ENCODE assay signal across 8 cellular contexts in the genomic region with DNA sequence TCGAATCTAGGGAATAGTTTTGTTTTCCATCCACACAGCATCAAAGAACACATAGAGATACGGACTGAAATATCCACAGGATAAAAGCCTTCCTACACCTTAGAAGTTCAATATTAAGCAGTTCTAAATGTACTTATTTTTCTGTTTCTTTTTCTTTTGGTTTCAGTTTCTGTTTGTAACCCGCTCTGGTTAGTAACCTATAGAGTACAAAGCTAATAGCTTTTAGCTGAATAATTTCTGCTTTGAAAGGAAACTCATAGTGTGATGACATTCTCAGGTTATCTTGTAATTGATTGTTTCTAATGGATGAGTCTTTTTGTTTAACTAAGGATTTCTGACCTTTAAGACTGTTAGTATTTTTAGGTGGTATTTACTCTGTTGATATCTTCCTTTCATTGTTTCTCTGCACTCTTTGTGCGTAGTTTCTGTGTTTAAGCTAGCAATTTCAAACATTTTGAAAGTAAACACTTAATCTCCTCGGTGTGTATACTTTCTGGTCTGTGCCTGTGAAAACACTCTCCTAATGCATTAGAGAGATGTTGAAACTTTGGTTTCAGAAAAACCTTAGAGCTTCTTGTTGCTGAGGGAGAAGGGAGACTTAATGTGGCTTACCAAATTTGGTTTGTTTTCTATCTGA.
A peak's percentile ranks its signal among the peaks of the same experiment; 100 is the strongest.
DNase-seq lines count a peak whose midpoint lies in the region; ATAC-seq and TF ChIP-seq lines count a peak whose summit lies in the region.

No MANE protein-coding gene starts in this region.

- peak overlapping the region; percentile 43 for H3K4me3 Mint-ChIP-seq in progenitor cell of endocrine pancreas (ENCODE audit: low read depth)

- DNase-seq in DMS79 treated with DMSO at 0.1 percent for 48 hours (lab: John Stamatoyannopoulos, UW) (peak; percentile 82), NCI-H146 (lab: John Stamatoyannopoulos, UW) (peak; percentile 57), dermis blood vessel endothelial cell (peak; percentile 19), progenitor cell of endocrine pancreas (ENCODE audit: low spot score, unreplicated experiment) (no peak), foreskin melanocyte (no peak), SJCRH30 (no peak), islet precursor cell (no peak)

- H3K27ac Mint-ChIP-seq in progenitor cell of endocrine pancreas = peak overlapping the region; percentile 89

- no peak for TF ChIP-seq CTCF in progenitor cell of endocrine pancreas (IDR thresholded peaks at IDR 0.05; ENCODE audit: unreplicated experiment)

- no peak overlapping the region for H3K27ac ChIP-seq in SJCRH30

- H3K27me3 Mint-ChIP-seq in progenitor cell of endocrine pancreas = no peaks in the 10 kb centered on the region

- peak; percentile 72 for ATAC-seq in GM21619 (IDR thresholded peaks at IDR 0.05; ENCODE audit: unreplicated experiment)

- H3K27me3 ChIP-seq in SJCRH30 = no peaks in the 10 kb centered on the region

- H3K4me1 Mint-ChIP-seq in progenitor cell of endocrine pancreas (ENCODE audit: low read depth) = peaks cover 23% of the 10 kb centered on the region

- no peaks in the 10 kb centered on the region for H3K9me3 ChIP-seq in SJCRH30 (replicated peaks)

- peaks cover 5% of the 10 kb centered on the region for H3K36me3 Mint-ChIP-seq in progenitor cell of endocrine pancreas (ENCODE audit: insufficient read depth)

- no peak overlapping the region for H3K4me3 ChIP-seq in SJCRH30

- peaks cover 11% of the 10 kb centered on the region for H3K9me3 Mint-ChIP-seq in progenitor cell of endocrine pancreas (ENCODE audit: low read depth)

- no peaks in the 10 kb centered on the region for H3K36me3 ChIP-seq in SJCRH30

- no peaks in the 10 kb centered on the region for H3K4me1 ChIP-seq in SJCRH30

Comparison
In these comparisons a context has a peak if more than half of its experiments do, and no peak if none do; other contexts are left out.
1. DNase-seq: peak in DMS79 treated with DMSO at 0.1 percent for 48 hours (single experiment), NCI-H146 (single experiment) and dermis blood vessel endothelial cell (single experiment); none in progenitor cell of endocrine pancreas (single experiment), foreskin melanocyte (single experiment), SJCRH30 (0 of 2) and islet precursor cell (single experiment).